Comparison of ENCODE assay signal across 8 cellular contexts in genomic region chr1:227563319-227564201, GRCh38. TPM values are rescaled to one million over a fixed set of nuclear protein-coding genes. Genes with fewer than 3 reads are reported as not detected.
A peak's percentile ranks its signal among the peaks of the same experiment; 100 is the strongest.
DNase-seq lines count a peak whose midpoint lies in the region; ATAC-seq lines count a peak whose summit lies in the region.

TSS of gene ZNF678 (plus strand) at chr1:227563556. CDS start at chr1:227650992, 87,436 bp downstream.

- peak within 1 kb of the TSS; percentile 98 to 99 for H3K27ac Mint-ChIP-seq in effector memory CD8-positive, alpha-beta T cell

- no peaks in the 10 kb centered on the region for H3K9me3 Mint-ChIP-seq in effector memory CD8-positive, alpha-beta T cell

- peak; percentile 98 for DNase-seq in COLO668 (lab: John Stamatoyannopoulos, UW; ENCODE audit: unreplicated experiment)
- peak; percentile 97 for DNase-seq in HT-29 (ENCODE audit: low spot score)
- DNase-seq in NK-92 treated with Interleukin-12 subunit alpha and Interleukin-12 subunit beta, amount 100 ng/mL, for 24 hours (lab: John Stamatoyannopoulos, UW): peak; percentile 82
- peak; percentile 73 to 83 for DNase-seq in activated CD8-positive, alpha-beta memory T cell treated with anti-CD3 and anti-CD28 coated beads for 4 hours (ENCODE audit: low read depth in 2 of 2)
- peak; percentile 76 to 85 (median 80) for DNase-seq in effector memory CD8-positive, alpha-beta T cell
- DNase-seq in medulla oblongata (ENCODE audit: extremely low spot score): peak; percentile 96
- DNase-seq in stimulated activated CD4-positive, alpha-beta T cell treated with anti-CD3 and anti-CD28 coated beads, TNF-alpha, amount 100 ng/mL, for 48 hours (ENCODE audit: low read depth in 3 of 3): peak; percentile 77 to 90 (median 85)

- H3K4me1 Mint-ChIP-seq in effector memory CD8-positive, alpha-beta T cell (ENCODE audit: low read depth in 2 of 2): peaks cover 23 to 37% of the 10 kb centered on the region in 2 donors

- peaks cover 16% of the 10 kb centered on the region for H3K36me3 Mint-ChIP-seq in effector memory CD8-positive, alpha-beta T cell (ENCODE audit: insufficient read depth)

- peak within 1 kb of the TSS; percentile 94 to 98 for H3K4me3 Mint-ChIP-seq in effector memory CD8-positive, alpha-beta T cell

- peaks cover 13 to 33% of the 10 kb centered on the region in 2 donors for H3K27me3 Mint-ChIP-seq in effector memory CD8-positive, alpha-beta T cell

- peak; percentile 97 for ATAC-seq in GM21360 (IDR thresholded peaks at IDR 0.05; ENCODE audit: unreplicated experiment)
- ATAC-seq in effector memory CD8-positive, alpha-beta T cell (replicated peaks): peak; percentile 89

RNA-seq across cellular contexts. Expression of gene ZNF678, which starts in this region (rescaled TPM):
- 6.2 and 9.3 TPM in 2 replicates for total RNA-seq in HT-29 (2014; rRNA removed; shearing (Covaris generic))

Comparison
In these comparisons a context has a peak if more than half of its experiments do, and no peak if none do; other contexts are left out.
1. Peak in every context shown above with its lines: DNase-seq and ATAC-seq.